ENCODE assay signal across 8 cellular contexts in the genomic region with DNA sequence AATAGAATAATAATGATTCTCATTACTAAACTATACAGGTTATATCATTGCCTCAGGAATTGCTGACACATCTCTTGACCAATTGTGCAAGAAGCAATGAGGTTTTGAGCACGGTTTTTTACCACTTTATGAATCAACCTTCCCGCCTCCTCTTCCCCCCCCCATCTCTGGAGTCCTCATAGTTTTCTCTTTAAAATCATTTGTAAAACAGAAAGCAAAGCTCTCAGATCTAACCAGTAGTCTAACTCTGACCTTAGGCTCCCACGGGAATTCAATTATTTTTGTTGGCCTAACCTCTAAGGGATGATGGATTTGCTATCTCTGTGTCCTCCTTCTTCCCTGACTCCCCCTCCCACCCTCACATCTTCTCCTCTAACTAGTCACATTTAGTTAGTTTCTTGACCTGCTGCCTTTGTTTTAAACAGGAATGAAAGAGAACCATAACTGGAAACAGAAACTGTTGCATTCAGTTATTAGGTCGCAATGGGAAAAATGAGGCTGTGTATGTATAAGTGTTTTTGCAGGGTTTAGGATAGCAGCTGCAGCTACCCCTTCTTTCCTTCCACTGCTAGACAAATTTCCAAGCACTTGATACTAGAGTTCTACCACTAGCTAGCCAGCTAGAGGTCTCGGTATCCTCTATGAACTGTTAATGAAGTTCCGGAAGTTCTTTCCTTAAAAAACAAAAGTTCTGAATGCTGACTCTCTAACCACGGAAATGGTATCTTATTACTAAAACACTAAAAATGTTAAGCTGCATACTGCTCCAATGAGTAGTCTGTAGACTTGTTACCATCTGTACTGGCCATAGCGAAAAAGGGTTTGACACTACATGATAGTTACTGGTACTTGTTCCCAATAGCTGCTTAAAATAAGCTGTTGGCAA.
A peak's percentile ranks its signal among the peaks of the same experiment; 100 is the strongest.
DNase-seq lines count a peak whose midpoint lies in the region; ATAC-seq, FAIRE-seq and TF ChIP-seq lines count a peak whose summit lies in the region.

No MANE protein-coding gene starts in this region.

- TF ChIP-seq POLR2A in lower leg skin (IDR thresholded peaks at IDR 0.05), result no peak

- H3K36me3 Mint-ChIP-seq in activated T-cell treated with anti-CD3 and anti-CD28 coated beads, Interleukin-2, amount 50 U/mL, for 4 hours (ENCODE audit: insufficient read depth), result peaks cover 6% of the 10 kb centered on the region

- H3K9me3 Mint-ChIP-seq in activated T-cell treated with anti-CD3 and anti-CD28 coated beads, Interleukin-2, amount 50 U/mL, for 4 hours, result no peaks in the 10 kb centered on the region

- TF ChIP-seq CTCF in lower leg skin (IDR thresholded peaks at IDR 0.05), result no peak

- peak; percentile 54 for DNase-seq in stimulated activated naive CD4-positive, alpha-beta T cell treated with Interleukin-2 at 50 U/mL for 16 hours (lab: John Stamatoyannopoulos, UW)
- no peak for DNase-seq in stimulated activated naive CD4-positive, alpha-beta T cell (lab: John Stamatoyannopoulos, UW)
- peak; percentile 47 for DNase-seq in HTR-8/SVneo (ENCODE audit: insufficient read length, low spot score)
- peak; percentile 19 for DNase-seq in activated T-cell treated with anti-CD3 and anti-CD28 coated beads, Interleukin-2, amount 50 U/mL, for 4 hours
- DNase-seq in left ventricle myocardium superior, result no peak
- DNase-seq in stimulated activated CD8-positive, alpha-beta memory T cell treated with anti-CD3 and anti-CD28 coated beads, Interleukin-4, amount 100 ng/mL, for 48 hours, result peak; percentile 49
- no peak for DNase-seq in DMS79 (lab: John Stamatoyannopoulos, UW)
- DNase-seq in lower leg skin (ENCODE audit: low spot score in 2 of 2), result no peak

- no peak overlapping the region for H3K4me3 ChIP-seq in lower leg skin (ENCODE audit: low read depth, poor library complexity, severe bottlenecking)

- ATAC-seq in activated T-cell treated with anti-CD3 and anti-CD28 coated beads, Interleukin-2, amount 50 U/mL, for 4 hours, result peak; percentile 74 to 87
- ATAC-seq in left ventricle myocardium superior, result peak; percentile 74

- no peaks in the 10 kb centered on the region for H3K27me3 Mint-ChIP-seq in activated T-cell treated with anti-CD3 and anti-CD28 coated beads, Interleukin-2, amount 50 U/mL, for 4 hours (ENCODE audit: low read depth)

- peak overlapping the region; percentile 68 for H3K4me3 Mint-ChIP-seq in activated T-cell treated with anti-CD3 and anti-CD28 coated beads, Interleukin-2, amount 50 U/mL, for 4 hours

- H3K4me1 Mint-ChIP-seq in activated T-cell treated with anti-CD3 and anti-CD28 coated beads, Interleukin-2, amount 50 U/mL, for 4 hours (ENCODE audit: low read depth), result peaks cover 49% of the 10 kb centered on the region

- intact Hi-C loops in left ventricle myocardium superior (cut with micrococcal nuclease), result no loop called here
- intact Hi-C loops in lower leg skin (cut with DNase I; ENCODE audit: low total_unique reads), result no loop called here

- no peak for FAIRE-seq in HTR-8/SVneo (lab: Jason Lieb, UNC)

- WGBS in lower leg skin, 2 donors, result 50 to 70% methylated on average over 8 of the region's 8 CpGs

Comparison
In these comparisons a context has a peak if more than half of its experiments do, and no peak if none do; other contexts are left out.
1. DNase-seq: peak in stimulated activated naive CD4-positive, alpha-beta T cell treated with Interleukin-2 at 50 U/mL for 16 hours (single experiment), HTR-8/SVneo (single experiment), activated T-cell treated with anti-CD3 and anti-CD28 coated beads, Interleukin-2, amount 50 U/mL, for 4 hours (single experiment) and stimulated activated CD8-positive, alpha-beta memory T cell treated with anti-CD3 and anti-CD28 coated beads, Interleukin-4, amount 100 ng/mL, for 48 hours (single experiment); none in stimulated activated naive CD4-positive, alpha-beta T cell (0 of 6), left ventricle myocardium superior (single experiment), DMS79 (single experiment) and lower leg skin (0 of 2).